Comparison of ENCODE assay signal across 24 cellular contexts in genomic region chr17:64039106-64039400, GRCh38. TPM values are rescaled to one million over a fixed set of nuclear protein-coding genes. Genes with fewer than 3 reads are reported as not detected.
"Had no signal": no experiment of that assay in that cellular context is flagged by ENCODE, and none has a peak within 500 bp of the region (broad histone marks: within the 10 kb centered on the region; RNA-seq: fewer than 3 reads in every experiment).

No MANE protein-coding gene starts in this region.

- H3K27ac ChIP-seq: hepatocyte, left ventricle myocardium inferior, pancreas, prostate gland, sigmoid colon, spleen, tibial nerve, uterus had no signal

- H3K9me3 Mint-ChIP-seq: mesothelial cell of epicardium; naive thymus-derived CD4-positive, alpha-beta T cell; natural killer cell treated with Interleukin-12 subunit alpha and Interleukin-12 subunit beta and Interleukin-15 and Interleukin-18, amount 100 ng/mL, for 72 hours; neural crest cell; stimulated activated memory B cell treated with anti-CD40 and anti-IgM and Interleukin-4, amounts not matched to agents 10 μg/mL and 1 μg/mL and 100 μg/mL, for 72 hours; stimulated activated naive CD8-positive, alpha-beta T cell treated with anti-CD3 and anti-CD28 coated beads, Interleukin-15, amount 100 ng/mL, for 72 hours; type B pancreatic cell had no signal

- H3K27me3 Mint-ChIP-seq: naive thymus-derived CD4-positive, alpha-beta T cell; natural killer cell treated with Interleukin-12 subunit alpha and Interleukin-12 subunit beta and Interleukin-15 and Interleukin-18, amount 100 ng/mL, for 72 hours; stimulated activated memory B cell treated with anti-CD40 and anti-IgM and Interleukin-4, amounts not matched to agents 10 μg/mL and 1 μg/mL and 100 μg/mL, for 72 hours; stimulated activated naive CD8-positive, alpha-beta T cell treated with anti-CD3 and anti-CD28 coated beads, Interleukin-15, amount 100 ng/mL, for 72 hours; type B pancreatic cell had no signal

- H3K27ac Mint-ChIP-seq: mesothelial cell of epicardium; naive thymus-derived CD4-positive, alpha-beta T cell; stimulated activated memory B cell treated with anti-CD40 and anti-IgM and Interleukin-4, amounts not matched to agents 10 μg/mL and 1 μg/mL and 100 μg/mL, for 72 hours; stimulated activated naive CD8-positive, alpha-beta T cell treated with anti-CD3 and anti-CD28 coated beads, Interleukin-15, amount 100 ng/mL, for 72 hours; type B pancreatic cell had no signal

- H3K4me3 ChIP-seq: hepatocyte, left ventricle myocardium inferior, lung, pancreas, prostate gland, sigmoid colon, spleen, tibial nerve, uterus had no signal

- H3K4me2 ChIP-seq: hepatocyte had no signal

- H2AFZ ChIP-seq: hepatocyte had no signal

- H3K4me3 Mint-ChIP-seq: mesothelial cell of epicardium; naive thymus-derived CD4-positive, alpha-beta T cell; natural killer cell treated with Interleukin-12 subunit alpha and Interleukin-12 subunit beta and Interleukin-15 and Interleukin-18, amount 100 ng/mL, for 72 hours; neural crest cell; stimulated activated memory B cell treated with anti-CD40 and anti-IgM and Interleukin-4, amounts not matched to agents 10 μg/mL and 1 μg/mL and 100 μg/mL, for 72 hours; stimulated activated naive CD8-positive, alpha-beta T cell treated with anti-CD3 and anti-CD28 coated beads, Interleukin-15, amount 100 ng/mL, for 72 hours; type B pancreatic cell had no signal

- H3K4me1 ChIP-seq: left ventricle myocardium inferior, prostate gland, sigmoid colon, uterus had no signal

- H3K27me3 ChIP-seq: hepatocyte, pancreas, sigmoid colon, spleen, tibial nerve, uterus had no signal

- H3K36me3 ChIP-seq: uterus had no signal

- H3K4me1 Mint-ChIP-seq: mesothelial cell of epicardium; neural crest cell; stimulated activated memory B cell treated with anti-CD40 and anti-IgM and Interleukin-4, amounts not matched to agents 10 μg/mL and 1 μg/mL and 100 μg/mL, for 72 hours had no signal

- ATAC-seq: naive thymus-derived CD4-positive, alpha-beta T cell; natural killer cell treated with Interleukin-12 subunit alpha and Interleukin-12 subunit beta and Interleukin-15 and Interleukin-18, amount 100 ng/mL, for 72 hours; pancreas; right cardiac atrium; stimulated activated memory B cell treated with anti-CD40 and anti-IgM and Interleukin-4, amounts not matched to agents 10 μg/mL and 1 μg/mL and 100 μg/mL, for 72 hours; stimulated activated naive CD8-positive, alpha-beta T cell treated with anti-CD3 and anti-CD28 coated beads, Interleukin-15, amount 100 ng/mL, for 72 hours had no signal

- H3K9me3 ChIP-seq: left ventricle myocardium inferior, pancreas, prostate gland, sigmoid colon, spleen, tibial nerve, uterus had no signal

- DNase-seq: islet precursor cell; left ventricle myocardium inferior; mesendoderm; naive thymus-derived CD4-positive, alpha-beta T cell; nucleus accumbens; retina; right cardiac atrium; spleen; stimulated activated CD4-positive, alpha-beta T cell treated with anti-CD3 and anti-CD28 coated beads, Interleukin-4, amount 100 ng/mL, for 24 hours; stimulated activated naive CD4-positive, alpha-beta T cell treated with Interleukin-2 at 50 U/mL for 16 hours; stimulated activated naive CD8-positive, alpha-beta T cell treated with anti-CD3 and anti-CD28 coated beads, Interleukin-15, amount 100 ng/mL, for 72 hours; substantia nigra; uterus had no signal

RNA-seq across cellular contexts. Expression of gene ICAM2, which starts 18.6 kb away (rescaled TPM):
- total RNA-seq: neural crest cell had no signal

RNA-seq across cellular contexts. Expression of gene PRR29, which starts 40.9 kb away (rescaled TPM):
- total RNA-seq: left ventricle myocardium inferior, sigmoid colon had no signal
